17 cellular contexts compared by ENCODE assay signal in genomic region chr22:36562261-36562835, GRCh38. TPM values are rescaled to one million over a fixed set of nuclear protein-coding genes. Genes with fewer than 3 reads are reported as not detected.
DNase-seq lines count a peak whose midpoint lies in the region; ATAC-seq and TF ChIP-seq lines count a peak whose summit lies in the region.
"Had no signal": no experiment of that assay in that cellular context is flagged by ENCODE, and none has a peak within 500 bp of the region (broad histone marks: within the 10 kb centered on the region; RNA-seq: fewer than 3 reads in every experiment).

No MANE protein-coding gene starts in this region.

- intact Hi-C loops in ascending aorta (cut with DNase I): no loop called here

- H3K27ac ChIP-seq in ascending aorta: no peak overlapping the region
- H3K27ac ChIP-seq: tibial nerve had no signal

- no peak for TF ChIP-seq CTCF in HFFc6 (IDR thresholded peaks at IDR 0.05)
- TF ChIP-seq CTCF in ascending aorta (IDR thresholded peaks at IDR 0.05): no peak

- peak; percentile 42 for ATAC-seq in activated T-helper 17 cell treated with anti-CD3 and anti-CD28 coated beads, Interleukin-2, amount 50 U/mL, for 72 hours (replicated peaks)
- no peak for ATAC-seq in HG03469 (IDR thresholded peaks at IDR 0.05; ENCODE audit: unreplicated experiment)
- no peak for ATAC-seq in naive thymus-derived CD8-positive, alpha-beta T cell

- no peaks in the 10 kb centered on the region for H3K4me1 ChIP-seq in ascending aorta
- H3K4me1 ChIP-seq: HAP-1, tibial nerve had no signal

- no peaks in the 10 kb centered on the region for H3K9me3 ChIP-seq in ascending aorta
- H3K9me3 ChIP-seq: HAP-1, tibial nerve had no signal

- no peaks in the 10 kb centered on the region for H3K36me3 Mint-ChIP-seq in HFFc6 (ENCODE audit: low read depth)
- H3K36me3 Mint-ChIP-seq in activated T-helper 17 cell treated with anti-CD3 and anti-CD28 coated beads, Interleukin-2, amount 50 U/mL, for 72 hours (ENCODE audit: low read depth): no peaks in the 10 kb centered on the region
- H3K36me3 Mint-ChIP-seq in naive thymus-derived CD8-positive, alpha-beta T cell: peaks cover 0 to 3% (median 0%) of the 10 kb centered on the region in 3 donors
- H3K36me3 Mint-ChIP-seq: CD4-positive, alpha-beta memory T cell had no signal

- H3K27me3 Mint-ChIP-seq in HFFc6 (ENCODE audit: insufficient read depth): peaks cover 35% of the 10 kb centered on the region
- H3K27me3 Mint-ChIP-seq in activated T-helper 17 cell treated with anti-CD3 and anti-CD28 coated beads, Interleukin-2, amount 50 U/mL, for 72 hours: peaks cover 29% of the 10 kb centered on the region
- peaks cover 10 to 53% (median 38%) of the 10 kb centered on the region in 5 donors for H3K27me3 Mint-ChIP-seq in naive thymus-derived CD8-positive, alpha-beta T cell

- POLR2A ChIA-PET in naive thymus-derived CD8-positive, alpha-beta T cell (lab: Charles Lee): no interaction called here

- DNase-seq in AG20443 (ENCODE audit: low spot score): peak; percentile 87
- DNase-seq in HFFc6: peak; percentile 37
- peak; percentile 52 for DNase-seq in iris pigment epithelial cell (ENCODE audit: low read depth)
- DNase-seq in stimulated activated CD4-positive, alpha-beta T cell treated with anti-CD3 and anti-CD28 coated beads, Interleukin-12 subunit alpha, Interleukin-12 subunit beta, amount 100 ng/mL, for 4 hours: no peak
- DNase-seq in ascending aorta (ENCODE audit: low spot score in 2 of 2): no peak
- no peak for DNase-seq in naive thymus-derived CD8-positive, alpha-beta T cell
- DNase-seq: activated CD4-positive, alpha-beta T cell treated with anti-CD3 and anti-CD28 coated beads for 48 hours; activated naive CD4-positive, alpha-beta T cell; CD4-positive, alpha-beta memory T cell; effector CD4-positive, alpha-beta T cell; hippocampal formation; midbrain; NCI-H510A had no signal

- no peaks in the 10 kb centered on the region for H3K36me3 ChIP-seq in ascending aorta
- H3K36me3 ChIP-seq: HAP-1, tibial nerve had no signal

- no peak overlapping the region for H3K4me3 Mint-ChIP-seq in HFFc6
- H3K4me3 Mint-ChIP-seq in activated T-helper 17 cell treated with anti-CD3 and anti-CD28 coated beads, Interleukin-2, amount 50 U/mL, for 72 hours: no peak overlapping the region
- H3K4me3 Mint-ChIP-seq in naive thymus-derived CD8-positive, alpha-beta T cell: no peak overlapping the region
- H3K4me3 Mint-ChIP-seq: CD4-positive, alpha-beta memory T cell had no signal

- no peaks in the 10 kb centered on the region for H3K9me3 Mint-ChIP-seq in HFFc6
- H3K9me3 Mint-ChIP-seq in activated T-helper 17 cell treated with anti-CD3 and anti-CD28 coated beads, Interleukin-2, amount 50 U/mL, for 72 hours: no peaks in the 10 kb centered on the region
- no peaks in the 10 kb centered on the region for H3K9me3 Mint-ChIP-seq in naive thymus-derived CD8-positive, alpha-beta T cell

- peaks cover 15% of the 10 kb centered on the region for H3K4me1 Mint-ChIP-seq in HFFc6 (ENCODE audit: low read depth)
- no peaks in the 10 kb centered on the region for H3K4me1 Mint-ChIP-seq in activated T-helper 17 cell treated with anti-CD3 and anti-CD28 coated beads, Interleukin-2, amount 50 U/mL, for 72 hours
- H3K4me1 Mint-ChIP-seq in naive thymus-derived CD8-positive, alpha-beta T cell: peaks cover 0 to 4% (median 0%) of the 10 kb centered on the region in 4 donors

- H3K27me3 ChIP-seq in ascending aorta: peaks cover 9% of the 10 kb centered on the region

- peak overlapping the region; percentile 48; the same call in 1 of the 2 replicates for H3K27ac Mint-ChIP-seq in HFFc6
- no peak overlapping the region for H3K27ac Mint-ChIP-seq in activated T-helper 17 cell treated with anti-CD3 and anti-CD28 coated beads, Interleukin-2, amount 50 U/mL, for 72 hours
- H3K27ac Mint-ChIP-seq in naive thymus-derived CD8-positive, alpha-beta T cell: no peak overlapping the region

- no peak overlapping the region for H3K4me3 ChIP-seq in ascending aorta
- H3K4me3 ChIP-seq: HAP-1, tibial nerve had no signal

RNA-seq across cellular contexts. Expression of gene EIF3D, which starts 33.4 kb away (rescaled TPM):
- 100 to 1,000 TPM; 163 to 177 (median 172) TPM for total RNA-seq in HFFc6 (2021; fragmentation: NEBNext Ultra II Directional; extraction: Animal tissue kit (Norgen Biotek cat#: 25700))
- total RNA-seq in activated T-helper 17 cell treated with anti-CD3 and anti-CD28 coated beads, Interleukin-2, amount 50 U/mL, for 72 hours: 100 to 1,000 TPM; 307 to 329 TPM
- total RNA-seq in ascending aorta: 212 TPM
- total RNA-seq in naive thymus-derived CD8-positive, alpha-beta T cell: 100 to 1,000 TPM; 269 to 276 TPM
- 100 to 1,000 TPM; 129 to 190 (median 173) TPM for polyA plus RNA-seq in naive thymus-derived CD8-positive, alpha-beta T cell

RNA-seq across cellular contexts. Expression of gene FOXRED2, which starts 55.5 kb away (rescaled TPM):
- total RNA-seq in HFFc6 (2021; fragmentation: NEBNext Ultra II Directional; extraction: Animal tissue kit (Norgen Biotek cat#: 25700)): 1 to 10 TPM; 2.8 to 4.7 (median 4.2) TPM
- 10 to 100 TPM; 12.3 to 18.0 TPM for total RNA-seq in activated T-helper 17 cell treated with anti-CD3 and anti-CD28 coated beads, Interleukin-2, amount 50 U/mL, for 72 hours
- total RNA-seq in ascending aorta: 25.9 TPM
- 1 to 10 TPM; 6.7 to 6.8 TPM for total RNA-seq in naive thymus-derived CD8-positive, alpha-beta T cell
- 1 to 10 TPM; 1.8 to 6.8 (median 3.9) TPM for polyA plus RNA-seq in naive thymus-derived CD8-positive, alpha-beta T cell

Comparison
In these comparisons a context has a peak if more than half of its experiments do, and no peak if none do; other contexts are left out.
1. DNase-seq: peak in AG20443 (single experiment), HFFc6 (single experiment) and iris pigment epithelial cell (single experiment); none in stimulated activated CD4-positive, alpha-beta T cell treated with anti-CD3 and anti-CD28 coated beads, Interleukin-12 subunit alpha, Interleukin-12 subunit beta, amount 100 ng/mL, for 4 hours (single experiment), ascending aorta (0 of 2) and naive thymus-derived CD8-positive, alpha-beta T cell (0 of 10).